Comparison of ENCODE assay signal across 8 cellular contexts in the genomic region with DNA sequence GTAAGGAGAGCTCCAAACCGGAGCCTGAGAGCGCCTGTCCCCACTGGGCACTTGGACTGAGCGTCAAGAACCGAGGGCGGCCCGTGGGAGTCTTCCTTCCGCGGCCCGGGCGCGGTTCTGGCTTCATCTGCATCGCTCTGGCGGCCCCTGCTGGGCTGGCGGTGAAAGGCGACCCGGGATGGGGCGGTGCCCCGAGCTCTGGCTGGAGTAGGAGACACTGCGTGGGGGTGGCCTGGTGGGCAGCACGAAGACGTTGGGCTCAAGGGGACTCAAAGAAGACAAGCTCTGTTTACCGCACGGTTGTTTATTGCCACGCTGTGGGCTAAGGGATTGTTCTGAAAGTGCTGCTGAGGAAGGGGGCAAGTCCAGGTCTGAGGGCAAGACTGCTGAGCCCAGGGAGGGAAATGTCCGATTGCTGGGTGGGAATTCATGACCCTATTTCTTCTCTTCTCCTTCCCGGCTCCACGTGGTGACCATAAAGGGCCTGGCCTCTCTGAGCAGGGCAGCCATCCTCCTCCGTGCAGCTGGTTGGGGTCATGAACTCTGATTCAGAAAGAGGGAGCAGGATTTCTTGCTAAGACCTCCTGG. TPM values are rescaled to one million over a fixed set of nuclear protein-coding genes. Genes with fewer than 3 reads are reported as not detected.
DNase-seq lines count a peak whose midpoint lies in the region; ATAC-seq and TF ChIP-seq lines count a peak whose summit lies in the region.

No MANE protein-coding gene starts in this region.

- H3K4me3 ChIP-seq in PC-9 (peak overlapping the region; percentile 44; the same call in 1 of the 2 replicates), fibroblast of lung (replicated peaks in 1 of 4; ENCODE audit: control extremely low read depth in 1 of 4, insufficient read depth in 1 of 4, low read depth in 3 of 4, low read length in 4 of 4) (peak overlapping the region in 1 of 4 experiments; percentile 22)

- H3K4me1 Mint-ChIP-seq in nephron progenitor cell, result peaks cover 22% of the 10 kb centered on the region

- H3K27ac ChIP-seq in PC-9 (peak overlapping the region; percentile 64), fibroblast of lung (ENCODE audit: insufficient read depth, low read length) (peak overlapping the region; percentile 90)

- H3K27me3 ChIP-seq in PC-9 (ENCODE audit: insufficient read depth, low read depth) (no peaks in the 10 kb centered on the region), fibroblast of lung (ENCODE audit: control insufficient read depth, insufficient read depth, low read length) (no peaks in the 10 kb centered on the region)

- ATAC-seq in HG03095 (IDR thresholded peaks at IDR 0.05; ENCODE audit: unreplicated experiment), result peak; percentile 85

- POLR2A ChIA-PET in PC-9 (lab: Charles Lee; ENCODE audit: unreplicated experiment), result interaction anchor here (0.6 to 1.3 kb wide), 3 partner anchors 16 to 58 kb away, joined by 3 to 10 read pairs (median 6); no protein-coding TSS in a partner anchor

- peaks cover 4% of the 10 kb centered on the region for H3K36me3 Mint-ChIP-seq in nephron progenitor cell (ENCODE audit: low read depth)

- H3K27ac Mint-ChIP-seq in nephron progenitor cell, result peak overlapping the region; percentile 74

- intact Hi-C loops in PC-9 (cut with micrococcal nuclease; ENCODE audit: unreplicated experiment), result loop anchor here (1.0 to 2.0 kb wide), 3 partner anchors 54 to 140 kb away; no protein-coding TSS in a partner anchor

- no peaks in the 10 kb centered on the region for H3K79me2 ChIP-seq in PC-9 (ENCODE audit: low read depth)
- no peaks in the 10 kb centered on the region for H3K79me2 ChIP-seq in fibroblast of lung (ENCODE audit: control insufficient read depth, insufficient read depth, low read length)

- H3K4me2 ChIP-seq in PC-9, result peak overlapping the region; percentile 85
- H3K4me2 ChIP-seq in fibroblast of lung (ENCODE audit: extremely low read depth, insufficient read depth, low read length), result peak overlapping the region; percentile 67

- peaks cover 6% of the 10 kb centered on the region; the same call in 1 of the 2 replicates for H3F3A ChIP-seq in PC-9 (ENCODE audit: insufficient read depth, low read depth)

- no TSS peak for BruUV-seq in PC-9 (replicated peaks; lab: Mats Ljungman, UMichigan)

- H3K4me1 ChIP-seq in PC-9 (replicated peaks; ENCODE audit: insufficient read depth), result peaks cover 38% of the 10 kb centered on the region
- H3K4me1 ChIP-seq in fibroblast of lung (ENCODE audit: control insufficient read depth, extremely low read depth, insufficient read depth, low read length), result peaks cover 8% of the 10 kb centered on the region

- CTCF ChIA-PET in PC-9 (lab: Charles Lee), result interaction anchor here (0.5 to 4.9 kb wide), 17 partner anchors 9 to 530 kb away, joined by 3 to 58 read pairs (median 5); no protein-coding TSS in a partner anchor

- DNase-seq in NCI-H1092 treated with DMSO at 0.1 percent for 48 hours (lab: John Stamatoyannopoulos, UW) (peak; percentile 28), NCI-H1092 (lab: John Stamatoyannopoulos, UW) (no peak), PC-9 (peak; percentile 57 to 87), activated T-helper 1 cell treated with Interleukin-2 at 50 U/mL for 16 hours (ENCODE audit: low read depth) (peak; percentile 73), fibroblast of lung (ENCODE audit: low read depth in 2 of 2) (peak; percentile 54 to 70), nephron progenitor cell (peak; percentile 92)
- peak; percentile 42 to 82 (median 74) for DNase-seq in stimulated activated naive CD4-positive, alpha-beta T cell (lab: John Stamatoyannopoulos, UW)

- H3K4me3 Mint-ChIP-seq in nephron progenitor cell, result peak overlapping the region; percentile 68

- H3K36me3 ChIP-seq in PC-9 (ENCODE audit: low read depth) (no peaks in the 10 kb centered on the region), fibroblast of lung (ENCODE audit: control insufficient read depth, insufficient read depth, low read length) (no peaks in the 10 kb centered on the region)

- no peaks in the 10 kb centered on the region for H4K20me1 ChIP-seq in PC-9 (ENCODE audit: insufficient read depth)
- no peaks in the 10 kb centered on the region for H4K20me1 ChIP-seq in fibroblast of lung (ENCODE audit: control insufficient read depth, extremely low read depth, insufficient read depth, low read length)

- TF ChIP-seq CTCF in PC-9 (conservative IDR thresholded peaks at IDR 0.05) (peak; percentile 96), fibroblast of lung (conservative IDR thresholded peaks at IDR 0.05 in 1 of 2, IDR thresholded peaks at IDR 0.05 in 1 of 2; ENCODE audit: low read depth in 1 of 2, low read length in 2 of 2) (peak; percentile 86 to 91), nephron progenitor cell (IDR thresholded peaks at IDR 0.05) (peak; percentile 90)

- H2AFZ ChIP-seq in PC-9 (peak overlapping the region; percentile 83), fibroblast of lung (ENCODE audit: low read length) (peak overlapping the region; percentile 94)

- peak overlapping the region; percentile 52 for H3K9ac ChIP-seq in fibroblast of lung (ENCODE audit: insufficient read depth, low read length)

- H3K9me2 ChIP-seq in PC-9 (ENCODE audit: insufficient read depth), result no peaks in the 10 kb centered on the region

- peaks cover 15% of the 10 kb centered on the region for H3K9me3 Mint-ChIP-seq in nephron progenitor cell

- H3K9me3 ChIP-seq in PC-9 (ENCODE audit: insufficient read depth, low read depth) (no peaks in the 10 kb centered on the region), fibroblast of lung (ENCODE audit: control insufficient read depth, insufficient read depth, low read depth, low read length) (no peaks in the 10 kb centered on the region)

- no peaks in the 10 kb centered on the region for H3K27me3 Mint-ChIP-seq in nephron progenitor cell (ENCODE audit: low read depth, poor library complexity)

RNA-seq across cellular contexts. Expression of a gene that starts 29.8 kb away (rescaled TPM):
- total RNA-seq in PC-9 (2021) (90.3 and 94.9 TPM in 2 replicates), fibroblast of lung (60.1 and 93.6 TPM in 2 replicates)
- 98.9 and 332 TPM in 2 replicates for polyA plus RNA-seq in fibroblast of lung
- polyA plus RNA-seq in fibroblast of lung (2012), result 90.2 and 305 TPM in 2 replicates
- polyA minus RNA-seq in fibroblast of lung (ENCODE audit: low replicate concordance), result 90.1 and 281 TPM in 2 replicates

RNA-seq across cellular contexts. Expression of a gene that starts 57.2 kb away (rescaled TPM):
- total RNA-seq in PC-9 (2021) (208 and 225 TPM in 2 replicates), fibroblast of lung (129 and 161 TPM in 2 replicates)
- polyA plus RNA-seq in fibroblast of lung, result 255 and 316 TPM in 2 replicates
- polyA plus RNA-seq in fibroblast of lung (2012), result 209 and 287 TPM in 2 replicates
- polyA minus RNA-seq in fibroblast of lung (ENCODE audit: low replicate concordance), result 231 and 233 TPM in 2 replicates
